In genomic region chr1:200043330-200043668, GRCh38 we compare ENCODE assay signal across 9 cellular contexts. TPM values are rescaled to one million over a fixed set of nuclear protein-coding genes. Genes with fewer than 3 reads are reported as not detected.
A peak's percentile ranks its signal among the peaks of the same experiment; 100 is the strongest.
DNase-seq lines count a peak whose midpoint lies in the region; ATAC-seq, FAIRE-seq and TF ChIP-seq lines count a peak whose summit lies in the region.
"Had no signal": no experiment of that assay in that cellular context is flagged by ENCODE, and none has a peak within 500 bp of the region (broad histone marks: within the 10 kb centered on the region; RNA-seq: fewer than 3 reads in every experiment).

No MANE protein-coding gene starts in this region.

- no peak for FAIRE-seq in small intestine (lab: Jason Lieb, UNC)

- no peak for ATAC-seq in GM23338
- no peak for ATAC-seq in HG03175 (IDR thresholded peaks at IDR 0.05; ENCODE audit: unreplicated experiment)

- H3K27me3 ChIP-seq in GM23338 (ENCODE audit: insufficient read depth) (peaks cover 64% of the 10 kb centered on the region), iPS-18a (ENCODE audit: control insufficient read depth, insufficient read depth, low read length) (peaks cover 60% of the 10 kb centered on the region), small intestine (ENCODE audit: control insufficient read depth in 2 of 2, insufficient read depth in 2 of 2, low read length in 2 of 2) (peaks cover 0 to 28% of the 10 kb centered on the region in 2 donors)

- no peak overlapping the region for H3K9ac ChIP-seq in iPS-18a (ENCODE audit: low read length)

- no peaks in the 10 kb centered on the region; the same call in 2 of the 3 replicates for H3K36me3 Mint-ChIP-seq in GM23338 (ENCODE audit: low read depth)

- H3K4me1 ChIP-seq in GM23338 (ENCODE audit: insufficient read depth) (peaks cover 44% of the 10 kb centered on the region), iPS-18a (ENCODE audit: control insufficient read depth, low read depth, low read length) (peaks cover 20% of the 10 kb centered on the region), small intestine (ENCODE audit: control insufficient read depth in 2 of 2, insufficient read depth in 1 of 2, low read depth in 1 of 2, low read length in 1 of 2) (no peaks in the 10 kb centered on the region)

- no peaks in the 10 kb centered on the region for H4K20me1 ChIP-seq in GM23338 (replicated peaks; ENCODE audit: insufficient read depth)

- H2AFZ ChIP-seq in GM23338: no peak overlapping the region

- H3K4me2 ChIP-seq in GM23338: peak overlapping the region; percentile 90

- H3K4me1 Mint-ChIP-seq in GM23338: peaks cover 43% of the 10 kb centered on the region

- 0 out of 2 replicates have a peak, but pooled peaks cover 13% of the 10 kb centered on the region for H3K79me2 ChIP-seq in GM23338 (replicated peaks; ENCODE audit: insufficient read depth)

- peak overlapping the region; percentile 93 for H3K4me3 ChIP-seq in GM23338
- peak overlapping the region; percentile 80 for H3K4me3 ChIP-seq in iPS-18a (ENCODE audit: low read length)
- H3K4me3 ChIP-seq in small intestine (ENCODE audit: low read depth in 1 of 2, low read length in 2 of 2): peak overlapping the region; percentile 17 to 81

- DNase-seq in GM23338 (ENCODE audit: low spot score): no peak
- DNase-seq in small intestine: no peak
- DNase-seq in foreskin melanocyte: no peak
- DNase-seq in NCI-H2171 treated with DMSO at 0.1 percent for 48 hours (lab: John Stamatoyannopoulos, UW): no peak
- DNase-seq: activated gamma-delta T cell had no signal

- 4 to 19% (median 17%) methylated on average over 3 of the region's 3 CpGs for WGBS in small intestine, 3 donors

- H3K36me3 ChIP-seq in GM23338 (ENCODE audit: insufficient read depth) (no peaks in the 10 kb centered on the region), iPS-18a (ENCODE audit: control insufficient read depth, low read depth, low read length) (no peaks in the 10 kb centered on the region), small intestine (ENCODE audit: control insufficient read depth in 2 of 2, insufficient read depth in 2 of 2, low read length in 2 of 2) (peaks cover 0 to 6% of the 10 kb centered on the region in 2 donors)

- H3K9me3 Mint-ChIP-seq in GM23338: no peaks in the 10 kb centered on the region

- H3K9me2 ChIP-seq in GM23338 (ENCODE audit: insufficient read depth): no peaks in the 10 kb centered on the region

- no peaks in the 10 kb centered on the region for H3K9me3 ChIP-seq in iPS-18a (ENCODE audit: control insufficient read depth, low read depth, low read length)
- H3K9me3 ChIP-seq in small intestine (ENCODE audit: control insufficient read depth, low read depth): no peaks in the 10 kb centered on the region

- H3K27me3 Mint-ChIP-seq in GM23338 (ENCODE audit: insufficient read depth, low read depth, poor library complexity): peaks cover 54% of the 10 kb centered on the region

- H3K27ac ChIP-seq in GM23338 (ENCODE audit: low read depth) (no peak overlapping the region), VCaP (0 out of 2 replicates have a peak overlapping the region, but pooled peaks have one; percentile 30), iPS-18a (ENCODE audit: low read length) (no peak overlapping the region), small intestine (ENCODE audit: low read depth in 1 of 2, low read length in 1 of 2) (peak overlapping the region in 1 of 2 donors; percentile 17)
- H3K27ac ChIP-seq: epithelial cell of prostate had no signal

- no peak overlapping the region for H3K27ac Mint-ChIP-seq in GM23338

- no peak for TF ChIP-seq CTCF in GM23338 (conservative IDR thresholded peaks at IDR 0.05; ENCODE audit: low read depth in 2 of 2)
- TF ChIP-seq CTCF in VCaP (conservative IDR thresholded peaks at IDR 0.05): no peak

- H3F3A ChIP-seq in GM23338 (replicated peaks; ENCODE audit: low read depth): peaks cover 9% of the 10 kb centered on the region

- no peak overlapping the region; the same call in none of the 3 replicates for H3K4me3 Mint-ChIP-seq in GM23338

TF ChIP-seq in GM23338, 12 proteins besides CTCF, POLR2A, EP300 and RAD21 (continues in another document):
- TF ChIP-seq JUNB (IDR thresholded peaks at IDR 0.05; ENCODE audit: unreplicated experiment) (no peak), CREB1 (CRISPR knock-in tag; IDR thresholded peaks at IDR 0.05; ENCODE audit: low read depth) (no peak)
- TF ChIP-seq, protein P1, sequence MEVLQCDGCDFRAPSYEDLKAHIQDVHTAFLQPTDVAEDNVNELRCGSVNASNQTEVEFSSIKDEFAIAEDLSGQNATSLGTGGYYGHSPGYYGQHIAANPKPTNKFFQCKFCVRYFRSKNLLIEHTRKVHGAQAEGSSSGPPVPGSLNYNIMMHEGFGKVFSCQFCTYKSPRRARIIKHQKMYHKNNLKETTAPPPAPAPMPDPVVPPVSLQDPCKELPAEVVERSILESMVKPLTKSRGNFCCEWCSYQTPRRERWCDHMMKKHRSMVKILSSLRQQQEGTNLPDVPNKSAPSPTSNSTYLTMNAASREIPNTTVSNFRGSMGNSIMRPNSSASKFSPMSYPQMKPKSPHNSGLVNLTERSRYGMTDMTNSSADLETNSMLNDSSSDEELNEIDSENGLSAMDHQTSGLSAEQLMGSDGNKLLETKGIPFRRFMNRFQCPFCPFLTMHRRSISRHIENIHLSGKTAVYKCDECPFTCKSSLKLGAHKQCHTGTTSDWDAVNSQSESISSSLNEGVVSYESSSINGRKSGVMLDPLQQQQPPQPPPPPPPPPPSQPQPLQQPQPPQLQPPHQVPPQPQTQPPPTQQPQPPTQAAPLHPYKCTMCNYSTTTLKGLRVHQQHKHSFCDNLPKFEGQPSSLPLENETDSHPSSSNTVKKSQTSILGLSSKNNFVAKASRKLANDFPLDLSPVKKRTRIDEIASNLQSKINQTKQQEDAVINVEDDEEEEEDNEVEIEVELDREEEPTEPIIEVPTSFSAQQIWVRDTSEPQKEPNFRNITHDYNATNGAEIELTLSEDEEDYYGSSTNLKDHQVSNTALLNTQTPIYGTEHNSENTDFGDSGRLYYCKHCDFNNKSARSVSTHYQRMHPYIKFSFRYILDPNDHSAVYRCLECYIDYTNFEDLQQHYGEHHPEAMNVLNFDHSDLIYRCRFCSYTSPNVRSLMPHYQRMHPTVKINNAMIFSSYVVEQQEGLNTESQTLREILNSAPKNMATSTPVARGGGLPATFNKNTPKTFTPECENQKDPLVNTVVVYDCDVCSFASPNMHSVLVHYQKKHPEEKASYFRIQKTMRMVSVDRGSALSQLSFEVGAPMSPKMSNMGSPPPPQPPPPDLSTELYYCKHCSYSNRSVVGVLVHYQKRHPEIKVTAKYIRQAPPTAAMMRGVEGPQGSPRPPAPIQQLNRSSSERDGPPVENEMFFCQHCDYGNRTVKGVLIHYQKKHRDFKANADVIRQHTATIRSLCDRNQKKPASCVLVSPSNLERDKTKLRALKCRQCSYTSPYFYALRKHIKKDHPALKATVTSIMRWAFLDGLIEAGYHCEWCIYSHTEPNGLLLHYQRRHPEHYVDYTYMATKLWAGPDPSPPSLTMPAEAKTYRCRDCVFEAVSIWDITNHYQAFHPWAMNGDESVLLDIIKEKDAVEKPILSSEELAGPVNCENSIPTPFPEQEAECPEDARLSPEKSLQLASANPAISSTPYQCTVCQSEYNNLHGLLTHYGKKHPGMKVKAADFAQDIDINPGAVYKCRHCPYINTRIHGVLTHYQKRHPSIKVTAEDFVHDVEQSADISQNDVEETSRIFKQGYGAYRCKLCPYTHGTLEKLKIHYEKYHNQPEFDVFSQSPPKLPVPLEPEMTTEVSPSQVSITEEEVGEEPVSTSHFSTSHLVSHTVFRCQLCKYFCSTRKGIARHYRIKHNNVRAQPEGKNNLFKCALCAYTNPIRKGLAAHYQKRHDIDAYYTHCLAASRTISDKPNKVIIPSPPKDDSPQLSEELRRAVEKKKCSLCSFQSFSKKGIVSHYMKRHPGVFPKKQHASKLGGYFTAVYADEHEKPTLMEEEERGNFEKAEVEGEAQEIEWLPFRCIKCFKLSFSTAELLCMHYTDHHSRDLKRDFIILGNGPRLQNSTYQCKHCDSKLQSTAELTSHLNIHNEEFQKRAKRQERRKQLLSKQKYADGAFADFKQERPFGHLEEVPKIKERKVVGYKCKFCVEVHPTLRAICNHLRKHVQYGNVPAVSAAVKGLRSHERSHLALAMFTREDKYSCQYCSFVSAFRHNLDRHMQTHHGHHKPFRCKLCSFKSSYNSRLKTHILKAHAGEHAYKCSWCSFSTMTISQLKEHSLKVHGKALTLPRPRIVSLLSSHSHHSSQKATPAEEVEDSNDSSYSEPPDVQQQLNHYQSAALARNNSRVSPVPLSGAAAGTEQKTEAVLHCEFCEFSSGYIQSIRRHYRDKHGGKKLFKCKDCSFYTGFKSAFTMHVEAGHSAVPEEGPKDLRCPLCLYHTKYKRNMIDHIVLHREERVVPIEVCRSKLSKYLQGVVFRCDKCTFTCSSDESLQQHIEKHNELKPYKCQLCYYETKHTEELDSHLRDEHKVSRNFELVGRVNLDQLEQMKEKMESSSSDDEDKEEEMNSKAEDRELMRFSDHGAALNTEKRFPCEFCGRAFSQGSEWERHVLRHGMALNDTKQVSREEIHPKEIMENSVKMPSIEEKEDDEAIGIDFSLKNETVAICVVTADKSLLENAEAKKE (CRISPR knock-in tag; IDR thresholded peaks at IDR 0.05): no peak
- TF ChIP-seq, protein P2, sequence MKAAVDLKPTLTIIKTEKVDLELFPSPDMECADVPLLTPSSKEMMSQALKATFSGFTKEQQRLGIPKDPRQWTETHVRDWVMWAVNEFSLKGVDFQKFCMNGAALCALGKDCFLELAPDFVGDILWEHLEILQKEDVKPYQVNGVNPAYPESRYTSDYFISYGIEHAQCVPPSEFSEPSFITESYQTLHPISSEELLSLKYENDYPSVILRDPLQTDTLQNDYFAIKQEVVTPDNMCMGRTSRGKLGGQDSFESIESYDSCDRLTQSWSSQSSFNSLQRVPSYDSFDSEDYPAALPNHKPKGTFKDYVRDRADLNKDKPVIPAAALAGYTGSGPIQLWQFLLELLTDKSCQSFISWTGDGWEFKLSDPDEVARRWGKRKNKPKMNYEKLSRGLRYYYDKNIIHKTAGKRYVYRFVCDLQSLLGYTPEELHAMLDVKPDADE (IDR thresholded peaks at IDR 0.05): no peak

RNA-seq across cellular contexts. Expression of gene NR5A2, which starts 15.8 kb away (rescaled TPM):
- total RNA-seq in GM23338 (2014; rRNA removed; shearing (Covaris generic)): 8.8 and 13.1 TPM in 2 replicates
- polyA plus RNA-seq in GM23338 (2016; fragmentation: Nextera tagmentation; extraction: Ambion mirVana) (4.4 and 4.5 TPM in 2 replicates), small intestine (10 to 100 TPM; 14.1 to 21.5 (median 16.1) TPM)
